ENCODE assay signal across 15 cellular contexts in genomic region chr7:29309041-29309860, GRCh38.
A peak's percentile ranks its signal among the peaks of the same experiment; 100 is the strongest.
DNase-seq lines count a peak whose midpoint lies in the region; ATAC-seq and TF ChIP-seq lines count a peak whose summit lies in the region.
"Had no signal": no experiment of that assay in that cellular context is flagged by ENCODE, and none has a peak within 500 bp of the region (broad histone marks: within the 10 kb centered on the region; RNA-seq: fewer than 3 reads in every experiment).

No MANE protein-coding gene starts in this region.

- no CpG with 5 or more reads among the region's 9 CpGs for WGBS in neuronal stem cell (ENCODE audit: extremely low coverage in 2 of 2, insufficient read length in 2 of 2, insufficient replicate concordance in 1 of 2), 2 donors
- 91% methylated on average over 9 of the region's 9 CpGs for WGBS in right cardiac atrium

- H3K4me1 Mint-ChIP-seq in chondrocyte (ENCODE audit: low read depth) = no peaks in the 10 kb centered on the region
- H3K4me1 Mint-ChIP-seq in CD14-positive monocyte = peaks cover 1% of the 10 kb centered on the region

- no peaks in the 10 kb centered on the region for H3K36me3 ChIP-seq in Karpas-422 (ENCODE audit: insufficient read depth, low read length)
- H3K36me3 ChIP-seq in neuronal stem cell (replicated peaks in 1 of 2; ENCODE audit: control insufficient read depth in 2 of 2, insufficient read depth in 2 of 2, low read length in 2 of 2) = no peaks in the 10 kb centered on the region
- H3K36me3 ChIP-seq: HAP-1, uterus had no signal

- peak overlapping the region; percentile 98; the same call in 1 of the 2 replicates for H3K27ac ChIP-seq in Karpas-422 (ENCODE audit: low read length)
- H3K27ac ChIP-seq in neuronal stem cell (replicated peaks; ENCODE audit: low read length) = no peak overlapping the region
- H3K27ac ChIP-seq in right cardiac atrium (ENCODE audit: low read length) = no peak overlapping the region
- H3K27ac ChIP-seq: parathyroid adenoma, uterus had no signal

- H3K14ac ChIP-seq in neuronal stem cell (ENCODE audit: low read length) = no peak overlapping the region

- no peak overlapping the region for H2AFZ ChIP-seq in Karpas-422 (ENCODE audit: low read length)
- H2AFZ ChIP-seq in neuronal stem cell (ENCODE audit: low read length) = no peak overlapping the region
- H2AFZ ChIP-seq: parathyroid adenoma had no signal

- peak; percentile 35 for TF ChIP-seq CTCF in chondrocyte (IDR thresholded peaks at IDR 0.05)
- no peak for TF ChIP-seq CTCF in CD14-positive monocyte (IDR thresholded peaks at IDR 0.05)

- no peak overlapping the region for H2BK120ac ChIP-seq in neuronal stem cell (ENCODE audit: low read depth, low read length)

- H2BK12ac ChIP-seq in neuronal stem cell (ENCODE audit: low read length) = no peak overlapping the region

- H2BK15ac ChIP-seq in neuronal stem cell (ENCODE audit: low read length) = peak overlapping the region; percentile 54

- no peaks in the 10 kb centered on the region for H3K9me2 ChIP-seq in Karpas-422 (replicated peaks; ENCODE audit: insufficient read depth, low read length)

- intact Hi-C loops in right cardiac atrium (cut with DNase I) = no loop called here
- intact Hi-C loops in CD14-positive monocyte (cut with micrococcal nuclease) = no loop called here

- no peak overlapping the region for H2AK5ac ChIP-seq in neuronal stem cell (ENCODE audit: low read depth, low read length)

- H3K4me2 ChIP-seq in Karpas-422 (ENCODE audit: low read depth, low read length, poor library complexity, severe bottlenecking) (no peak overlapping the region), neuronal stem cell (ENCODE audit: insufficient read depth, low read length, poor library complexity, severe bottlenecking) (no peak overlapping the region)

- H3K9ac ChIP-seq in Karpas-422 (ENCODE audit: low read length) (no peak overlapping the region), neuronal stem cell (ENCODE audit: low read depth, low read length, poor library complexity) (no peak overlapping the region)
- H3K9ac ChIP-seq: parathyroid adenoma had no signal

- no peak for ATAC-seq in right cardiac atrium

- H3K4me3 ChIP-seq in Karpas-422 (ENCODE audit: low read length) = no peak overlapping the region
- no peak overlapping the region for H3K4me3 ChIP-seq in neuronal stem cell (ENCODE audit: low read length in 2 of 2)
- H3K4me3 ChIP-seq in right cardiac atrium (ENCODE audit: low read length) = no peak overlapping the region
- H3K4me3 ChIP-seq: HAP-1, uterus had no signal

- no peak overlapping the region for H3K4me3 Mint-ChIP-seq in chondrocyte (ENCODE audit: unreplicated experiment)
- H3K4me3 Mint-ChIP-seq in CD14-positive monocyte = no peak overlapping the region

- peak overlapping the region; percentile 22 for H3K23ac ChIP-seq in neuronal stem cell (ENCODE audit: low read depth, low read length, poor library complexity)

- H4K8ac ChIP-seq in neuronal stem cell (ENCODE audit: low read depth, low read length) = no peak overlapping the region

- H3K4me1 ChIP-seq in Karpas-422 (ENCODE audit: low read length) = peaks cover 73% of the 10 kb centered on the region
- H3K4me1 ChIP-seq in neuronal stem cell (ENCODE audit: control insufficient read depth in 2 of 2, insufficient read depth in 1 of 2, low read depth in 1 of 2, low read length in 2 of 2) = peaks cover 2 to 5% of the 10 kb centered on the region in 2 donors
- no peaks in the 10 kb centered on the region for H3K4me1 ChIP-seq in right cardiac atrium (ENCODE audit: control insufficient read depth, insufficient read depth, low read length)
- H3K4me1 ChIP-seq: parathyroid adenoma, uterus had no signal

- peak overlapping the region; percentile 77 for H3K18ac ChIP-seq in neuronal stem cell (ENCODE audit: low read length)

- H3K36me3 Mint-ChIP-seq in chondrocyte (ENCODE audit: low read depth) (peaks cover 4% of the 10 kb centered on the region), CD14-positive monocyte (peaks cover 9 to 15% of the 10 kb centered on the region in 2 donors)

- peaks cover 27% of the 10 kb centered on the region for H3K27me3 Mint-ChIP-seq in chondrocyte (ENCODE audit: low read depth)
- peaks cover 0 to 7% (median 0%) of the 10 kb centered on the region in 3 donors for H3K27me3 Mint-ChIP-seq in CD14-positive monocyte (ENCODE audit: low read depth in 3 of 3)

- no peak overlapping the region for H2BK5ac ChIP-seq in neuronal stem cell (ENCODE audit: low read length)

- no peaks in the 10 kb centered on the region for H3K79me2 ChIP-seq in Karpas-422 (ENCODE audit: low read length)
- H3K79me2 ChIP-seq: parathyroid adenoma had no signal

- H4K91ac ChIP-seq in neuronal stem cell (ENCODE audit: low read depth, low read length, poor library complexity) = no peak overlapping the region

- H3K27me3 ChIP-seq in Karpas-422 (ENCODE audit: low read length) = no peaks in the 10 kb centered on the region
- H3K27me3 ChIP-seq in neuronal stem cell (ENCODE audit: control insufficient read depth in 3 of 3, insufficient read depth in 3 of 3, low read depth in 1 of 3, low read length in 3 of 3) = no peaks in the 10 kb centered on the region
- H3K27me3 ChIP-seq in right cardiac atrium (ENCODE audit: control insufficient read depth, insufficient read depth) = no peaks in the 10 kb centered on the region
- H3K27me3 ChIP-seq: uterus had no signal

- DNase-seq in NCI-H345 (lab: John Stamatoyannopoulos, UW) (peak; percentile 16), NCI-H345 treated with DMSO at 0.1 percent for 48 hours (lab: John Stamatoyannopoulos, UW; ENCODE audit: unreplicated experiment) (no peak), Karpas-422 (no peak), chondrocyte (ENCODE audit: low spot score) (no peak), neuronal stem cell (ENCODE audit: low spot score) (no peak), right cardiac atrium (no peak), CD14-positive monocyte (ENCODE audit: low spot score) (no peak)
- DNase-seq in activated CD4-positive, CD25-positive, alpha-beta regulatory T cell treated with anti-CD3 and anti-CD28 coated beads, Interleukin-2, amount 50 U/mL, for 72 hours = no peak
- DNase-seq: activated CD4-positive, alpha-beta T cell treated with anti-CD3 and anti-CD28 coated beads, Interleukin-2, amount 50 U/mL, for 4 hours; activated gamma-delta T cell treated with Interleukin-2 at 50 U/mL for 16 hours; midbrain; stimulated activated CD4-positive, alpha-beta T cell treated with anti-CD3 and anti-CD28 coated beads, Interleukin-1b, Interleukin-23, amount 100 ng/mL, for 48 hours; uterus had no signal

- H4K20me1 ChIP-seq in Karpas-422 (ENCODE audit: insufficient read depth, low read depth, low read length) = no peaks in the 10 kb centered on the region

- H3K9me3 Mint-ChIP-seq in chondrocyte (ENCODE audit: low read depth) (peaks cover 9% of the 10 kb centered on the region), CD14-positive monocyte (peaks cover 0 to 6% (median 3%) of the 10 kb centered on the region in 7 donors)

- no peak overlapping the region for H3K4ac ChIP-seq in neuronal stem cell (ENCODE audit: low read length)

- H3K9me3 ChIP-seq in Karpas-422 (ENCODE audit: low read length) (peaks cover 4% of the 10 kb centered on the region; the same call in 1 of the 2 replicates), neuronal stem cell (replicated peaks in 1 of 2; ENCODE audit: control insufficient read depth in 2 of 2, insufficient read depth in 1 of 2, low read depth in 1 of 2, low read length in 2 of 2) (peaks cover 0 to 4% of the 10 kb centered on the region in 2 donors), right cardiac atrium (ENCODE audit: control insufficient read depth, low read length) (no peaks in the 10 kb centered on the region)
- H3K9me3 ChIP-seq: HAP-1, uterus had no signal

- H3K27ac Mint-ChIP-seq in chondrocyte (ENCODE audit: unreplicated experiment) (no peak overlapping the region), CD14-positive monocyte (no peak overlapping the region)

- no peaks in the 10 kb centered on the region for H3K79me1 ChIP-seq in neuronal stem cell (ENCODE audit: low read depth, low read length)
